1 cellular context compared by ENCODE assay signal in the genomic region with DNA sequence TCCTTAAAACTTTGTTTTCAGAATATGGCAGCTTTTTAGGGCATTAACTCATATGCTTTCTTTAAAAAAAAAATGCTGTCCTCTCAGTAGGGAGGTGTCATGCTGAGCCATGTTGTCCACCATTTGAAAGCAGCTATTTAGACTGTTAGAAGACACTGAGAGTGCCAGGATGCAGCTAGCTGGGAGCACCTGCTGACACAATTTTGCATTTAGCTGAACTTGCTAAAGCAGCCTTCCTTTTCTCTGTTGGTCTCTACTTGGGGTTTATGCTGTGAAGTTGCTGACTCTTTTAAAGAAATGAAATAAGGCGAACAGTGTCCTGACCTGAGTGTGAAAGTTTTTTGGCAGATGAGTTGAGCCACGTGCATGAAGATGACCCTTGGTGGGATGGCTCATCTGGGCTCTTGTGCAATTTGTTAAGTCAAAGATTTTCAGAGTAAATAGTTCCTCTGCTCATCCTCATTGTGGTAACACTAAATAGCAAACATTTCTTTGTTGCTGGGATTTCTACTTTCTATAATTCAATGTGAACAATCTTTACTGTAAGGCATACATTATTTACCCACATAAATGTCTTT.
A peak's percentile ranks its signal among the peaks of the same experiment; 100 is the strongest.
TF ChIP-seq lines count a peak whose summit lies in the region.

No MANE protein-coding gene starts in this region.

TF ChIP-seq in GM23338, 12 proteins besides CTCF, POLR2A, EP300 and RAD21 (continued from another document):
- TF ChIP-seq, protein P1, sequence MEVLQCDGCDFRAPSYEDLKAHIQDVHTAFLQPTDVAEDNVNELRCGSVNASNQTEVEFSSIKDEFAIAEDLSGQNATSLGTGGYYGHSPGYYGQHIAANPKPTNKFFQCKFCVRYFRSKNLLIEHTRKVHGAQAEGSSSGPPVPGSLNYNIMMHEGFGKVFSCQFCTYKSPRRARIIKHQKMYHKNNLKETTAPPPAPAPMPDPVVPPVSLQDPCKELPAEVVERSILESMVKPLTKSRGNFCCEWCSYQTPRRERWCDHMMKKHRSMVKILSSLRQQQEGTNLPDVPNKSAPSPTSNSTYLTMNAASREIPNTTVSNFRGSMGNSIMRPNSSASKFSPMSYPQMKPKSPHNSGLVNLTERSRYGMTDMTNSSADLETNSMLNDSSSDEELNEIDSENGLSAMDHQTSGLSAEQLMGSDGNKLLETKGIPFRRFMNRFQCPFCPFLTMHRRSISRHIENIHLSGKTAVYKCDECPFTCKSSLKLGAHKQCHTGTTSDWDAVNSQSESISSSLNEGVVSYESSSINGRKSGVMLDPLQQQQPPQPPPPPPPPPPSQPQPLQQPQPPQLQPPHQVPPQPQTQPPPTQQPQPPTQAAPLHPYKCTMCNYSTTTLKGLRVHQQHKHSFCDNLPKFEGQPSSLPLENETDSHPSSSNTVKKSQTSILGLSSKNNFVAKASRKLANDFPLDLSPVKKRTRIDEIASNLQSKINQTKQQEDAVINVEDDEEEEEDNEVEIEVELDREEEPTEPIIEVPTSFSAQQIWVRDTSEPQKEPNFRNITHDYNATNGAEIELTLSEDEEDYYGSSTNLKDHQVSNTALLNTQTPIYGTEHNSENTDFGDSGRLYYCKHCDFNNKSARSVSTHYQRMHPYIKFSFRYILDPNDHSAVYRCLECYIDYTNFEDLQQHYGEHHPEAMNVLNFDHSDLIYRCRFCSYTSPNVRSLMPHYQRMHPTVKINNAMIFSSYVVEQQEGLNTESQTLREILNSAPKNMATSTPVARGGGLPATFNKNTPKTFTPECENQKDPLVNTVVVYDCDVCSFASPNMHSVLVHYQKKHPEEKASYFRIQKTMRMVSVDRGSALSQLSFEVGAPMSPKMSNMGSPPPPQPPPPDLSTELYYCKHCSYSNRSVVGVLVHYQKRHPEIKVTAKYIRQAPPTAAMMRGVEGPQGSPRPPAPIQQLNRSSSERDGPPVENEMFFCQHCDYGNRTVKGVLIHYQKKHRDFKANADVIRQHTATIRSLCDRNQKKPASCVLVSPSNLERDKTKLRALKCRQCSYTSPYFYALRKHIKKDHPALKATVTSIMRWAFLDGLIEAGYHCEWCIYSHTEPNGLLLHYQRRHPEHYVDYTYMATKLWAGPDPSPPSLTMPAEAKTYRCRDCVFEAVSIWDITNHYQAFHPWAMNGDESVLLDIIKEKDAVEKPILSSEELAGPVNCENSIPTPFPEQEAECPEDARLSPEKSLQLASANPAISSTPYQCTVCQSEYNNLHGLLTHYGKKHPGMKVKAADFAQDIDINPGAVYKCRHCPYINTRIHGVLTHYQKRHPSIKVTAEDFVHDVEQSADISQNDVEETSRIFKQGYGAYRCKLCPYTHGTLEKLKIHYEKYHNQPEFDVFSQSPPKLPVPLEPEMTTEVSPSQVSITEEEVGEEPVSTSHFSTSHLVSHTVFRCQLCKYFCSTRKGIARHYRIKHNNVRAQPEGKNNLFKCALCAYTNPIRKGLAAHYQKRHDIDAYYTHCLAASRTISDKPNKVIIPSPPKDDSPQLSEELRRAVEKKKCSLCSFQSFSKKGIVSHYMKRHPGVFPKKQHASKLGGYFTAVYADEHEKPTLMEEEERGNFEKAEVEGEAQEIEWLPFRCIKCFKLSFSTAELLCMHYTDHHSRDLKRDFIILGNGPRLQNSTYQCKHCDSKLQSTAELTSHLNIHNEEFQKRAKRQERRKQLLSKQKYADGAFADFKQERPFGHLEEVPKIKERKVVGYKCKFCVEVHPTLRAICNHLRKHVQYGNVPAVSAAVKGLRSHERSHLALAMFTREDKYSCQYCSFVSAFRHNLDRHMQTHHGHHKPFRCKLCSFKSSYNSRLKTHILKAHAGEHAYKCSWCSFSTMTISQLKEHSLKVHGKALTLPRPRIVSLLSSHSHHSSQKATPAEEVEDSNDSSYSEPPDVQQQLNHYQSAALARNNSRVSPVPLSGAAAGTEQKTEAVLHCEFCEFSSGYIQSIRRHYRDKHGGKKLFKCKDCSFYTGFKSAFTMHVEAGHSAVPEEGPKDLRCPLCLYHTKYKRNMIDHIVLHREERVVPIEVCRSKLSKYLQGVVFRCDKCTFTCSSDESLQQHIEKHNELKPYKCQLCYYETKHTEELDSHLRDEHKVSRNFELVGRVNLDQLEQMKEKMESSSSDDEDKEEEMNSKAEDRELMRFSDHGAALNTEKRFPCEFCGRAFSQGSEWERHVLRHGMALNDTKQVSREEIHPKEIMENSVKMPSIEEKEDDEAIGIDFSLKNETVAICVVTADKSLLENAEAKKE (CRISPR knock-in tag; IDR thresholded peaks at IDR 0.05), result peak; percentile 94
- TF ChIP-seq, protein P2, sequence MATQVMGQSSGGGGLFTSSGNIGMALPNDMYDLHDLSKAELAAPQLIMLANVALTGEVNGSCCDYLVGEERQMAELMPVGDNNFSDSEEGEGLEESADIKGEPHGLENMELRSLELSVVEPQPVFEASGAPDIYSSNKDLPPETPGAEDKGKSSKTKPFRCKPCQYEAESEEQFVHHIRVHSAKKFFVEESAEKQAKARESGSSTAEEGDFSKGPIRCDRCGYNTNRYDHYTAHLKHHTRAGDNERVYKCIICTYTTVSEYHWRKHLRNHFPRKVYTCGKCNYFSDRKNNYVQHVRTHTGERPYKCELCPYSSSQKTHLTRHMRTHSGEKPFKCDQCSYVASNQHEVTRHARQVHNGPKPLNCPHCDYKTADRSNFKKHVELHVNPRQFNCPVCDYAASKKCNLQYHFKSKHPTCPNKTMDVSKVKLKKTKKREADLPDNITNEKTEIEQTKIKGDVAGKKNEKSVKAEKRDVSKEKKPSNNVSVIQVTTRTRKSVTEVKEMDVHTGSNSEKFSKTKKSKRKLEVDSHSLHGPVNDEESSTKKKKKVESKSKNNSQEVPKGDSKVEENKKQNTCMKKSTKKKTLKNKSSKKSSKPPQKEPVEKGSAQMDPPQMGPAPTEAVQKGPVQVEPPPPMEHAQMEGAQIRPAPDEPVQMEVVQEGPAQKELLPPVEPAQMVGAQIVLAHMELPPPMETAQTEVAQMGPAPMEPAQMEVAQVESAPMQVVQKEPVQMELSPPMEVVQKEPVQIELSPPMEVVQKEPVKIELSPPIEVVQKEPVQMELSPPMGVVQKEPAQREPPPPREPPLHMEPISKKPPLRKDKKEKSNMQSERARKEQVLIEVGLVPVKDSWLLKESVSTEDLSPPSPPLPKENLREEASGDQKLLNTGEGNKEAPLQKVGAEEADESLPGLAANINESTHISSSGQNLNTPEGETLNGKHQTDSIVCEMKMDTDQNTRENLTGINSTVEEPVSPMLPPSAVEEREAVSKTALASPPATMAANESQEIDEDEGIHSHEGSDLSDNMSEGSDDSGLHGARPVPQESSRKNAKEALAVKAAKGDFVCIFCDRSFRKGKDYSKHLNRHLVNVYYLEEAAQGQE (IDR thresholded peaks at IDR 0.05; ENCODE audit: unreplicated experiment), result no peak
TF ChIP-seq in GM23338: peak in this region for 2.
